ENCODE assay signal across 8 cellular contexts in the genomic region with DNA sequence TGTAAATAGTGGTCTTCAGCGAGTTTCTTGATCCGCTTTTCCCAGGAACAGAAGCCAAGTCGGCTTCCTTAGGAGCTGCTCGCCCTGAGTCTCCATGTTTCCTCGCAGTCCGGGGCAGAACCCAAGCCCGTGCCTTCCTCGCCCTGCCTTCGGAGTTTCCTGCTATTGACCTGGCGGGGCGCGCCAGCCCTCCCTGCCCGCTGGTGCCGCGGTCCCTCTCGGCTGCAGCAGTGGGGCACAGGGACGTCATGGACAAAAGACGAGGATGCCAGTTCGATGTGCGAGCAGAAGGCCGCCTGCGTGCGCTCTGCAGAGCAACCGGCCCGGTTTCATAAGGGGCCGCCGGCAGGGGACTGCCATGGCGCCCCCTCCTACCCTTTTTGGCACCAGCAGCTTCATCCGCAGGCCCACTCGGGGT. TPM values are rescaled to one million over a fixed set of nuclear protein-coding genes. Genes with fewer than 3 reads are reported as not detected.
DNase-seq lines count a peak whose midpoint lies in the region; ATAC-seq and TF ChIP-seq lines count a peak whose summit lies in the region.

No MANE protein-coding gene starts in this region.

- H3K9ac ChIP-seq in subcutaneous abdominal adipose tissue (ENCODE audit: low read length in 5 of 5), result peak overlapping the region; percentile 26 to 80 (median 76)

- peak overlapping the region; percentile 88 to 96 (median 95) for H3K27ac Mint-ChIP-seq in CD4-positive, alpha-beta memory T cell
- peak overlapping the region; percentile 22 for H3K27ac Mint-ChIP-seq in T-helper 2 cell treated with Interferon-gamma antibody and Interleukin-4, amounts not matched to agents 5 μg/mL and 100 μg/mL, for 36 hours

- no peaks in the 10 kb centered on the region for H3K36me3 ChIP-seq in CD4-positive, alpha-beta memory T cell (ENCODE audit: insufficient read depth, low read length)
- no peaks in the 10 kb centered on the region for H3K36me3 ChIP-seq in H7 (replicated peaks; ENCODE audit: control insufficient read depth, insufficient read depth, low read length)
- no peaks in the 10 kb centered on the region for H3K36me3 ChIP-seq in subcutaneous abdominal adipose tissue (ENCODE audit: control insufficient read depth in 5 of 5, insufficient read depth in 5 of 5, low read length in 5 of 5)

- peak overlapping the region; percentile 76 for H3K27ac ChIP-seq in CD4-positive, alpha-beta memory T cell (ENCODE audit: low read depth, low read length)
- peak overlapping the region; percentile 80 for H3K27ac ChIP-seq in subcutaneous abdominal adipose tissue (ENCODE audit: low read depth, low read length)

- H3K9me3 Mint-ChIP-seq in CD4-positive, alpha-beta memory T cell, result no peaks in the 10 kb centered on the region
- H3K9me3 Mint-ChIP-seq in T-helper 2 cell treated with Interferon-gamma antibody and Interleukin-4, amounts not matched to agents 5 μg/mL and 100 μg/mL, for 36 hours, result no peaks in the 10 kb centered on the region

- H3K4me1 Mint-ChIP-seq in CD4-positive, alpha-beta memory T cell, result peaks cover 33 to 62% (median 42%) of the 10 kb centered on the region in 4 donors
- peaks cover 33% of the 10 kb centered on the region for H3K4me1 Mint-ChIP-seq in T-helper 2 cell treated with Interferon-gamma antibody and Interleukin-4, amounts not matched to agents 5 μg/mL and 100 μg/mL, for 36 hours (ENCODE audit: low read depth)

- TF ChIP-seq CTCF in choroid plexus epithelial cell (conservative IDR thresholded peaks at IDR 0.05; ENCODE audit: low read depth, low read length), result peak; percentile 21

- no peak for ATAC-seq in HG03378 (IDR thresholded peaks at IDR 0.05; ENCODE audit: unreplicated experiment)
- no peak for ATAC-seq in GM21786 (IDR thresholded peaks at IDR 0.05; ENCODE audit: unreplicated experiment)

- peaks cover 56% of the 10 kb centered on the region for H3K4me1 ChIP-seq in CD4-positive, alpha-beta memory T cell (ENCODE audit: insufficient read depth, low read length)
- H3K4me1 ChIP-seq in subcutaneous abdominal adipose tissue (ENCODE audit: control insufficient read depth in 5 of 5, insufficient read depth in 5 of 5, low read length in 5 of 5), result peaks cover 0 to 22% (median 16%) of the 10 kb centered on the region in 5 donors

- peaks cover 0 to 2% of the 10 kb centered on the region in 2 donors for H3K36me3 Mint-ChIP-seq in CD4-positive, alpha-beta memory T cell
- H3K36me3 Mint-ChIP-seq in T-helper 2 cell treated with Interferon-gamma antibody and Interleukin-4, amounts not matched to agents 5 μg/mL and 100 μg/mL, for 36 hours (ENCODE audit: low read depth), result no peaks in the 10 kb centered on the region

- intact Hi-C loops in CD4-positive, alpha-beta memory T cell (cut with micrococcal nuclease), result loop anchor here (2.0 to 5.0 kb wide), 5 partner anchors 51 to 1017 kb away; a partner anchor contains a TSS

- no peaks in the 10 kb centered on the region for H3K27me3 ChIP-seq in CD4-positive, alpha-beta memory T cell (ENCODE audit: insufficient read depth, low read length)
- H3K27me3 ChIP-seq in H7 (ENCODE audit: control insufficient read depth, insufficient read depth, low read length) (no peaks in the 10 kb centered on the region), subcutaneous abdominal adipose tissue (ENCODE audit: control insufficient read depth in 5 of 5, insufficient read depth in 4 of 5, low read length in 5 of 5) (no peaks in the 10 kb centered on the region)

- CTCF ChIA-PET in CD4-positive, alpha-beta memory T cell (lab: Charles Lee; ENCODE audit: partially characterized antibody), result interaction anchor here (0.9 to 9.0 kb wide), 30 partner anchors 9 to 1470 kb away, joined by 3 to 158 read pairs (median 4); a partner anchor contains a TSS

- no peaks in the 10 kb centered on the region for H3K27me3 Mint-ChIP-seq in CD4-positive, alpha-beta memory T cell
- peaks cover 52% of the 10 kb centered on the region for H3K27me3 Mint-ChIP-seq in T-helper 2 cell treated with Interferon-gamma antibody and Interleukin-4, amounts not matched to agents 5 μg/mL and 100 μg/mL, for 36 hours (ENCODE audit: low read depth)

- DNase-seq in CD4-positive, alpha-beta memory T cell, result peak in 3 of 5 donors; percentile 33 to 59 (median 35)
- DNase-seq in H7 (peak; percentile 67), choroid plexus epithelial cell (ENCODE audit: low read depth) (peak; percentile 43), lung microvascular endothelial cell (ENCODE audit: low read depth in 2 of 2) (peak; percentile 16 to 32)
- no peak for DNase-seq in T-helper 2 cell treated with Interferon-gamma antibody and Interleukin-4, amounts not matched to agents 5 μg/mL and 100 μg/mL, for 36 hours (ENCODE audit: low spot score)

- POLR2A ChIA-PET in CD4-positive, alpha-beta memory T cell (lab: Charles Lee; ENCODE audit: partially characterized antibody), result interaction anchor here (0.6 to 4.3 kb wide), 27 partner anchors 9 to 1017 kb away, joined by 3 to 40 read pairs (median 5); a partner anchor contains a TSS

- H3K4me3 Mint-ChIP-seq in CD4-positive, alpha-beta memory T cell, result peak overlapping the region; percentile 74 to 88 (median 86)
- peak overlapping the region; percentile 82 for H3K4me3 Mint-ChIP-seq in T-helper 2 cell treated with Interferon-gamma antibody and Interleukin-4, amounts not matched to agents 5 μg/mL and 100 μg/mL, for 36 hours

- H3K4me3 ChIP-seq in CD4-positive, alpha-beta memory T cell (ENCODE audit: low read length in 2 of 2), result peak overlapping the region in 1 of 2 donors; percentile 52
- peak overlapping the region; percentile 22 for H3K4me3 ChIP-seq in H7 (ENCODE audit: insufficient read depth, low read depth, low read length)
- H3K4me3 ChIP-seq in choroid plexus epithelial cell (ENCODE audit: low read depth, low read length), result peak overlapping the region; percentile 62
- peak overlapping the region; percentile 70 to 82 (median 81) for H3K4me3 ChIP-seq in subcutaneous abdominal adipose tissue (ENCODE audit: low read depth in 1 of 5, low read length in 5 of 5)

- H3K9me3 ChIP-seq in CD4-positive, alpha-beta memory T cell (ENCODE audit: control insufficient read depth in 1 of 2, low read length in 2 of 2), result no peaks in the 10 kb centered on the region
- H3K9me3 ChIP-seq in subcutaneous abdominal adipose tissue (ENCODE audit: control insufficient read depth in 5 of 5, low read length in 5 of 5), result no peaks in the 10 kb centered on the region

RNA-seq across cellular contexts. Expression of a gene that starts 51.4 kb away (rescaled TPM):
- total RNA-seq in CD4-positive, alpha-beta memory T cell, result 10 to 100 TPM in 1 of 2 experiments, 1 to 10 TPM in 1; 9.8 to 10.1 TPM
- 10 to 100 TPM; 17.3 to 24.8 TPM for polyA plus RNA-seq in CD4-positive, alpha-beta memory T cell
- total RNA-seq in H7 (2014; rRNA removed; shearing (Covaris generic)), result 5.8 and 13.7 TPM in 2 replicates
- total RNA-seq in lung microvascular endothelial cell, result 0.99 and 2.0 TPM in 2 replicates
